ENCODE assay signal across 9 cellular contexts in genomic region chr17:42337442-42337841, GRCh38. TPM values are rescaled to one million over a fixed set of nuclear protein-coding genes. Genes with fewer than 3 reads are reported as not detected.
DNase-seq lines count a peak whose midpoint lies in the region; ATAC-seq and TF ChIP-seq lines count a peak whose summit lies in the region.
"Had no signal": no experiment of that assay in that cellular context is flagged by ENCODE, and none has a peak within 500 bp of the region (broad histone marks: within the 10 kb centered on the region; RNA-seq: fewer than 3 reads in every experiment).

No MANE protein-coding gene starts in this region.

- CTCF ChIA-PET in CD8-positive, alpha-beta memory T cell (lab: Charles Lee) = interaction anchor here (0.7 to 1.2 kb wide), 4 partner anchors 51 to 68 kb away, joined by 3 to 6 read pairs (median 4); partner anchors contain the start of gene STAT3

- no peak for TF ChIP-seq POLR2A in adrenal gland (IDR thresholded peaks at IDR 0.05)

- no peak overlapping the region for H3K9ac ChIP-seq in trophoblast cell (ENCODE audit: low read length)
- H3K9ac ChIP-seq: SK-N-SH had no signal

- no peak overlapping the region for H3K4me3 ChIP-seq in CD8-positive, alpha-beta memory T cell (ENCODE audit: low read length)
- H3K4me3 ChIP-seq in trophoblast cell (ENCODE audit: low read depth, low read length) (no peak overlapping the region), adrenal gland (no peak overlapping the region)

- POLR2A ChIA-PET in CD8-positive, alpha-beta memory T cell (lab: Charles Lee) = interaction anchor here (0.6 to 1.1 kb wide), 2 partner anchors 51 to 371 kb away, joined by 3 to 12 read pairs; partner anchors contain the start of genes CNP and STAT3

- no peak overlapping the region for H3K18ac ChIP-seq in trophoblast cell (ENCODE audit: low read length)

- ATAC-seq in HG03045 (IDR thresholded peaks at IDR 0.05; ENCODE audit: unreplicated experiment) (peak; percentile 48), GM19455 (IDR thresholded peaks at IDR 0.05; ENCODE audit: unreplicated experiment) (no peak)

- H4K12ac ChIP-seq in trophoblast cell (ENCODE audit: low read depth, low read length) = no peak overlapping the region

- H3K9me3 ChIP-seq in CD8-positive, alpha-beta memory T cell (ENCODE audit: low read length) = no peaks in the 10 kb centered on the region
- H3K9me3 ChIP-seq in trophoblast cell (ENCODE audit: insufficient read depth, low read depth, low read length) (no peaks in the 10 kb centered on the region), adrenal gland (replicated peaks in 1 of 3) (no peaks in the 10 kb centered on the region)
- H3K9me3 ChIP-seq: SK-N-SH had no signal

- H2AK5ac ChIP-seq in trophoblast cell (ENCODE audit: low read length) = no peak overlapping the region

- H3K27ac ChIP-seq in CD8-positive, alpha-beta memory T cell (ENCODE audit: low read depth, low read length) = no peak overlapping the region
- H3K27ac ChIP-seq in trophoblast cell (ENCODE audit: low read depth, low read length) (no peak overlapping the region), adrenal gland (no peak overlapping the region)

- H4K91ac ChIP-seq in trophoblast cell (ENCODE audit: low read depth, low read length) = no peak overlapping the region

- peak in 4 of 5 donors; percentile 30 to 81 (median 71) for DNase-seq in CD8-positive, alpha-beta memory T cell
- peak; percentile 77 for DNase-seq in activated T-cell treated with anti-CD3 and anti-CD28 coated beads, Interleukin-2, amount 50 U/mL, for 24 hours
- peak; percentile 77 to 90 for DNase-seq in trophoblast cell
- no peak for DNase-seq in NCI-H748 (lab: John Stamatoyannopoulos, UW; ENCODE audit: unreplicated experiment)
- DNase-seq in NK-92 (lab: John Stamatoyannopoulos, UW; ENCODE audit: unreplicated experiment) = no peak
- no peak for DNase-seq in adrenal gland
- DNase-seq: SK-N-SH had no signal

- peak overlapping the region; percentile 5 to 83 (median 68) for H3K4me3 Mint-ChIP-seq in CD8-positive, alpha-beta memory T cell
- H3K4me3 Mint-ChIP-seq in activated T-cell treated with anti-CD3 and anti-CD28 coated beads, Interleukin-2, amount 50 U/mL, for 24 hours = peak overlapping the region; percentile 59

- no peaks in the 10 kb centered on the region for H3K79me2 ChIP-seq in trophoblast cell (ENCODE audit: control insufficient read depth, insufficient read depth, low read length, poor library complexity)

- intact Hi-C loops in adrenal gland (cut with DNase I) = no loop called here

- H3K36me3 ChIP-seq in CD8-positive, alpha-beta memory T cell (ENCODE audit: insufficient read depth, low read length) = peaks cover 43% of the 10 kb centered on the region
- H3K36me3 ChIP-seq in trophoblast cell (ENCODE audit: control insufficient read depth in 1 of 2, insufficient read depth in 2 of 2, low read length in 2 of 2) = peaks cover 30 to 38% of the 10 kb centered on the region in 2 experiments
- peaks cover 0 to 94% of the 10 kb centered on the region in 2 donors for H3K36me3 ChIP-seq in adrenal gland (replicated peaks in 1 of 2)

- no peak overlapping the region for H4K8ac ChIP-seq in trophoblast cell (ENCODE audit: low read depth, low read length)

- H3K27me3 ChIP-seq in CD8-positive, alpha-beta memory T cell (ENCODE audit: insufficient read depth, low read length, poor library complexity, severe bottlenecking) = no peaks in the 10 kb centered on the region
- no peaks in the 10 kb centered on the region for H3K27me3 ChIP-seq in trophoblast cell (ENCODE audit: insufficient read depth, low read length)
- H3K27me3 ChIP-seq in adrenal gland = no peaks in the 10 kb centered on the region

- no peak overlapping the region for H3K14ac ChIP-seq in trophoblast cell (ENCODE audit: low read length)

- no peak overlapping the region for H3K4ac ChIP-seq in trophoblast cell (ENCODE audit: low read depth, low read length)

- no peak overlapping the region for H2BK12ac ChIP-seq in trophoblast cell (ENCODE audit: low read length)

- peaks cover 31 to 46% (median 43%) of the 10 kb centered on the region in 3 donors for H3K4me1 Mint-ChIP-seq in CD8-positive, alpha-beta memory T cell
- H3K4me1 Mint-ChIP-seq in activated T-cell treated with anti-CD3 and anti-CD28 coated beads, Interleukin-2, amount 50 U/mL, for 24 hours (ENCODE audit: low read depth) = peaks cover 82% of the 10 kb centered on the region

- peaks cover 13 to 75% (median 27%) of the 10 kb centered on the region in 3 donors for H3K36me3 Mint-ChIP-seq in CD8-positive, alpha-beta memory T cell
- peaks cover 87% of the 10 kb centered on the region for H3K36me3 Mint-ChIP-seq in activated T-cell treated with anti-CD3 and anti-CD28 coated beads, Interleukin-2, amount 50 U/mL, for 24 hours (ENCODE audit: low read depth)

- H2AFZ ChIP-seq in trophoblast cell (ENCODE audit: insufficient read depth, low read length, poor library complexity) = no peak overlapping the region

- no CpG with 5 or more reads among the region's 15 CpGs for WGBS in trophoblast cell (ENCODE audit: extremely low coverage, insufficient coverage, insufficient read length)
- WGBS in adrenal gland, 4 donors = 73 to 78% (median 74%) methylated on average over 15 of the region's 15 CpGs

- H3K4me1 ChIP-seq in CD8-positive, alpha-beta memory T cell (ENCODE audit: insufficient read depth, low read length) = peaks cover 35% of the 10 kb centered on the region
- H3K4me1 ChIP-seq in trophoblast cell (ENCODE audit: control insufficient read depth in 1 of 2, insufficient read depth in 2 of 2, low read length in 2 of 2) (no peaks in the 10 kb centered on the region), adrenal gland (replicated peaks in 1 of 2) (peaks cover 0 to under 1% of the 10 kb centered on the region in 2 donors)

- H3K23ac ChIP-seq in trophoblast cell (ENCODE audit: low read length) = no peak overlapping the region

- no peaks in the 10 kb centered on the region for H3K9me3 Mint-ChIP-seq in CD8-positive, alpha-beta memory T cell
- no peaks in the 10 kb centered on the region for H3K9me3 Mint-ChIP-seq in activated T-cell treated with anti-CD3 and anti-CD28 coated beads, Interleukin-2, amount 50 U/mL, for 24 hours

- H3K27ac Mint-ChIP-seq in CD8-positive, alpha-beta memory T cell = peak overlapping the region; percentile 83 to 98 (median 93)
- H3K27ac Mint-ChIP-seq in activated T-cell treated with anti-CD3 and anti-CD28 coated beads, Interleukin-2, amount 50 U/mL, for 24 hours = peak overlapping the region; percentile 95

- no peaks in the 10 kb centered on the region for H3K27me3 Mint-ChIP-seq in CD8-positive, alpha-beta memory T cell
- no peaks in the 10 kb centered on the region for H3K27me3 Mint-ChIP-seq in activated T-cell treated with anti-CD3 and anti-CD28 coated beads, Interleukin-2, amount 50 U/mL, for 24 hours

- H3K79me1 ChIP-seq in trophoblast cell (ENCODE audit: low read length) = no peaks in the 10 kb centered on the region

- H2BK5ac ChIP-seq in trophoblast cell (ENCODE audit: low read depth, low read length, poor library complexity) = no peak overlapping the region

- H2BK120ac ChIP-seq in trophoblast cell (ENCODE audit: insufficient read depth, low read length, poor library complexity) = no peak overlapping the region

- TF ChIP-seq CTCF in adrenal gland (IDR thresholded peaks at IDR 0.05) = no peak

- H3K4me2 ChIP-seq in trophoblast cell (ENCODE audit: low read length) = no peak overlapping the region
- H3K4me2 ChIP-seq: SK-N-SH had no signal

RNA-seq across cellular contexts. Expression of gene STAT5A, which starts 49.1 kb away (rescaled TPM):
- total RNA-seq in CD8-positive, alpha-beta memory T cell = 100 to 1,000 TPM; 259 to 263 TPM
- polyA plus RNA-seq in CD8-positive, alpha-beta memory T cell = 90.3 TPM
- 0.60 and 0.82 TPM in 2 replicates for polyA plus RNA-seq in trophoblast cell (2013)
- 100 to 1,000 TPM in 4 of 8 donors, 10 to 100 TPM in 4; 39.9 to 169 (median 102) TPM for total RNA-seq in adrenal gland
- 10 to 100 TPM; 22.6 to 51.4 (median 39.2) TPM for polyA plus RNA-seq in adrenal gland

RNA-seq across cellular contexts. Expression of gene STAT3, which starts 50.8 kb away (rescaled TPM):
- 100 to 1,000 TPM; 148 to 155 TPM for total RNA-seq in CD8-positive, alpha-beta memory T cell
- 166 TPM for polyA plus RNA-seq in CD8-positive, alpha-beta memory T cell
- 30.4 and 32.5 TPM in 2 replicates for polyA plus RNA-seq in trophoblast cell (2013)
- total RNA-seq in adrenal gland = 100 to 1,000 TPM; 132 to 282 (median 196) TPM
- polyA plus RNA-seq in adrenal gland = 100 to 1,000 TPM in 1 of 3 donors, 10 to 100 TPM in 2; 49.0 to 132 (median 49.3) TPM

Comparison
In these comparisons a context has a peak if more than half of its experiments do, and no peak if none do; other contexts are left out.
1. DNase-seq: peak in CD8-positive, alpha-beta memory T cell (4 of 5), activated T-cell treated with anti-CD3 and anti-CD28 coated beads, Interleukin-2, amount 50 U/mL, for 24 hours (single experiment) and trophoblast cell (2 of 2); none in NCI-H748 (single experiment), NK-92 (single experiment) and adrenal gland (0 of 7).